Comparison of ENCODE assay signal across 8 cellular contexts in the genomic region with DNA sequence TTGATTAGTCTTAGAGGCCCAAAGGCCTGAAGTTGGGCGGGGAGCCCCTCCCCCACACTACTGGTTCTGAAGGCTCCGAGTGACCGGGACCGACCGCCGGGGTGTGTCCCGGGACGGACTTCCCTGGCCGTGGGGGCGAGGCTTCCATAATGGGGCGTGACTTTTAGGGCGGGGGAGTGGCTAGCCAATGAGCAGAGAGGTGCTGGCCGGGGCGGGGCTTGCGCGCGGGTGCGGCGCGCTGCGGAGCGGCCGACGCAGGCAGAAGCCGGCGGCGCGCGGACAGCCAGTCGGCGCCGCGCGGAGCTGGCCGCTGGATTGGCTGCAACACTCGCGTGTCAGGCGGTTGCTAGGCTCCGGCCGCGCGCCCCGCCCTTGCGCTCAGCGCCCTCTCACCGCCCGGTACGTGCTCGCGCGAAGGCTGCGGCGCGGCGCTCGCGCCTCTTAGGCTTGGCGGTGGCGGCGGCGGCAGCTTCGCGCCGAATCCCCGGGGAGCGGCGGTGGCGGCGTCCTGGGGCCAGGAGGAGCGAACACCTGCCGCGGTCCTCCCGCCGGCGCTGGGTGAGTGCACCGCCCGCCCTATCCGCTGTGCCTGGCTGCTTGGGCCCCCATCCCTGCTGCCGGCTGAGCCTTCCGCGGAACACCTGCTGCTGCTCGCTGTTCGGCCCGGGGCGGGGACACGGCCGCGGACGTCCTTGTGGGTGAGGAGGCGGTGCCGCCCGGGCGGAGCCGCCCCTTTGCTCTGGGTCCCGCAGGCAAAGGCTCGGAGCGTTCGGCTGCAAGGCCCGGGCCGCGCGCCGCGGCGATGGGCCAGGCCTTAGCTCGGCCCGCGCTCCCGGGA. TPM values are rescaled to one million over a fixed set of nuclear protein-coding genes. Genes with fewer than 3 reads are reported as not detected.
DNase-seq lines count a peak whose midpoint lies in the region; ATAC-seq lines count a peak whose summit lies in the region.

Gene DAG1, plus strand, starts transcription at position 392 of the 838 bp plus-strand sequence. CDS start 40,268 bp downstream, outside the sequence.

- H3K36me3 Mint-ChIP-seq in IgD-negative memory B cell, result no peaks in the 10 kb centered on the region

- H3K4me1 ChIP-seq in mononuclear cell (ENCODE audit: insufficient read depth, low read length), result peaks cover 30% of the 10 kb centered on the region

- peak within 1 kb of the TSS; percentile 86 to 97 (median 97) for H3K27ac Mint-ChIP-seq in IgD-negative memory B cell

- peaks cover 17 to 22% (median 22%) of the 10 kb centered on the region in 3 donors for H3K4me1 Mint-ChIP-seq in IgD-negative memory B cell

- DNase-seq in DMS 273 treated with DMSO at 0.1 percent for 48 hours (lab: John Stamatoyannopoulos, UW) (peak; percentile 84), OCI-M1 (lab: John Stamatoyannopoulos, UW) (peak; percentile 89), activated T-cell treated with anti-CD3 and anti-CD28 coated beads for 24 hours (ENCODE audit: low read depth) (peak; percentile 94), epidermal melanocyte (ENCODE audit: insufficient read length, low spot score) (peak; percentile 86)
- DNase-seq in stimulated activated CD8-positive, alpha-beta memory T cell treated with anti-CD3 and anti-CD28 coated beads, Interleukin-2, amount 100 ng/mL, for 48 hours (ENCODE audit: low read depth in 2 of 2), result peak; percentile 95 to 97

- H3K9me3 Mint-ChIP-seq in IgD-negative memory B cell, result no peaks in the 10 kb centered on the region

- no peaks in the 10 kb centered on the region for H3K9me3 ChIP-seq in mononuclear cell (ENCODE audit: low read depth, low read length)

- ATAC-seq in GM21529 (IDR thresholded peaks at IDR 0.05; ENCODE audit: unreplicated experiment), result peak; percentile 77

- no peaks in the 10 kb centered on the region for H3K27me3 ChIP-seq in mononuclear cell (ENCODE audit: insufficient read depth, low read length)

- peak within 1 kb of the TSS; percentile 63 for H3K4me3 ChIP-seq in mononuclear cell (ENCODE audit: low read length)

- no peaks in the 10 kb centered on the region for H3K27me3 Mint-ChIP-seq in IgD-negative memory B cell

- peak within 1 kb of the TSS; percentile 90 to 97 (median 96) for H3K4me3 Mint-ChIP-seq in IgD-negative memory B cell

RNA-seq across cellular contexts. Expression of gene DAG1, which starts in this region (rescaled TPM):
- 8.9 TPM for polyA plus RNA-seq in IgD-negative memory B cell
- 9.4 TPM for total RNA-seq in mononuclear cell

Comparison
In these comparisons a context has a peak if more than half of its experiments do, and no peak if none do; other contexts are left out.
1. Peak in every context shown above with its lines: DNase-seq, ATAC-seq and H3K4me3 ChIP-seq.